ENCODE assay signal across 16 cellular contexts in genomic region chr2:61262699-61263098, GRCh38.
"Had no signal": no experiment of that assay in that cellular context is flagged by ENCODE, and none has a peak within 500 bp of the region (broad histone marks: within the 10 kb centered on the region; RNA-seq: fewer than 3 reads in every experiment).

No MANE protein-coding gene starts in this region.

- H3K27ac Mint-ChIP-seq: activated T-helper 1 cell treated with anti-CD3 and anti-CD28 coated beads, Interleukin-12 subunit alpha, Interleukin-12 subunit beta, Interleukin-2, Interleukin-4 antibody, amounts not matched to agents 30 ng/mL and 10 ng/mL and 1 ng/mL, durations not matched to agents 14 hours and 24 hours and 36 hours; natural killer cell; stimulated activated naive B cell treated with anti-CD40 and anti-IgM and Interleukin-4, amounts not matched to agents 10 μg/mL and 1 μg/mL and 100 μg/mL, for 72 hours had no signal

- H3K27me3 ChIP-seq: ascending aorta, esophagus muscularis mucosa, neutrophil, transverse colon had no signal

- H3K4me3 Mint-ChIP-seq: activated T-helper 1 cell treated with anti-CD3 and anti-CD28 coated beads, Interleukin-12 subunit alpha, Interleukin-12 subunit beta, Interleukin-2, Interleukin-4 antibody, amounts not matched to agents 30 ng/mL and 10 ng/mL and 1 ng/mL, durations not matched to agents 14 hours and 24 hours and 36 hours; natural killer cell; stimulated activated naive B cell treated with anti-CD40 and anti-IgM and Interleukin-4, amounts not matched to agents 10 μg/mL and 1 μg/mL and 100 μg/mL, for 72 hours had no signal

- H3K4me1 ChIP-seq: ascending aorta, esophagus muscularis mucosa, left ventricle myocardium inferior, transverse colon had no signal

- H3K9me3 ChIP-seq: ascending aorta, esophagus muscularis mucosa, left ventricle myocardium inferior, neutrophil, transverse colon had no signal

- ATAC-seq: natural killer cell; stimulated activated naive B cell treated with anti-CD40 and anti-IgM and Interleukin-4, amounts not matched to agents 10 μg/mL and 1 μg/mL and 100 μg/mL, for 72 hours had no signal

- H3K27ac ChIP-seq: ascending aorta, coronary artery, esophagus muscularis mucosa, left ventricle myocardium inferior, neutrophil, transverse colon had no signal

- H3K9me3 Mint-ChIP-seq: activated T-helper 1 cell treated with anti-CD3 and anti-CD28 coated beads, Interleukin-12 subunit alpha, Interleukin-12 subunit beta, Interleukin-2, Interleukin-4 antibody, amounts not matched to agents 30 ng/mL and 10 ng/mL and 1 ng/mL, durations not matched to agents 14 hours and 24 hours and 36 hours; natural killer cell; stimulated activated naive B cell treated with anti-CD40 and anti-IgM and Interleukin-4, amounts not matched to agents 10 μg/mL and 1 μg/mL and 100 μg/mL, for 72 hours had no signal

- H3K27me3 Mint-ChIP-seq: stimulated activated naive B cell treated with anti-CD40 and anti-IgM and Interleukin-4, amounts not matched to agents 10 μg/mL and 1 μg/mL and 100 μg/mL, for 72 hours had no signal

- DNase-seq: activated CD4-positive, alpha-beta T cell treated with anti-CD3 and anti-CD28 coated beads, Interleukin-2, amount 50 U/mL, for 48 hours; glutamatergic neuron; hypothalamus; left ventricle myocardium inferior; mesendoderm; natural killer cell; retina; stimulated activated CD4-positive, alpha-beta T cell treated with anti-CD3 and anti-CD28 coated beads, Interleukin-2, amount 100 ng/mL, for 48 hours; stimulated activated naive B cell treated with anti-CD40 and anti-IgM and Interleukin-4, amounts not matched to agents 10 μg/mL and 1 μg/mL and 100 μg/mL, for 72 hours; substantia nigra; transverse colon had no signal

- H3K4me3 ChIP-seq: ascending aorta, coronary artery, esophagus muscularis mucosa, left ventricle myocardium inferior, transverse colon had no signal

- H3K4me1 Mint-ChIP-seq: natural killer cell; stimulated activated naive B cell treated with anti-CD40 and anti-IgM and Interleukin-4, amounts not matched to agents 10 μg/mL and 1 μg/mL and 100 μg/mL, for 72 hours had no signal
